In genomic region chr4:8308856-8309771, GRCh38 we compare ENCODE assay signal across 18 cellular contexts. TPM values are rescaled to one million over a fixed set of nuclear protein-coding genes. Genes with fewer than 3 reads are reported as not detected.
DNase-seq lines count a peak whose midpoint lies in the region; ATAC-seq and TF ChIP-seq lines count a peak whose summit lies in the region.
"Had no signal": no experiment of that assay in that cellular context is flagged by ENCODE, and none has a peak within 500 bp of the region (broad histone marks: within the 10 kb centered on the region; RNA-seq: fewer than 3 reads in every experiment).

No MANE protein-coding gene starts in this region.

- no peaks in the 10 kb centered on the region for H3K9me3 Mint-ChIP-seq in natural killer cell treated with Interleukin-12 subunit alpha and Interleukin-12 subunit beta and Interleukin-15 and Interleukin-18, amount 100 ng/mL, for 72 hours
- H3K9me3 Mint-ChIP-seq in natural killer cell (no peaks in the 10 kb centered on the region), endothelial cell (ENCODE audit: unreplicated experiment) (no peaks in the 10 kb centered on the region)
- H3K9me3 Mint-ChIP-seq: immature natural killer cell had no signal

- no peak overlapping the region for H3K4me3 Mint-ChIP-seq in natural killer cell treated with Interleukin-12 subunit alpha and Interleukin-12 subunit beta and Interleukin-15 and Interleukin-18, amount 100 ng/mL, for 72 hours
- H3K4me3 Mint-ChIP-seq in natural killer cell (no peak overlapping the region), endothelial cell (ENCODE audit: unreplicated experiment) (no peak overlapping the region)
- H3K4me3 Mint-ChIP-seq: immature natural killer cell, naive B cell had no signal

- no peaks in the 10 kb centered on the region for H3K9me3 ChIP-seq in osteoblast (ENCODE audit: low read depth, low read length)

- ATAC-seq in natural killer cell treated with Interleukin-12 subunit alpha and Interleukin-12 subunit beta and Interleukin-15 and Interleukin-18, amount 100 ng/mL, for 72 hours = peak in 1 of 2 donors; percentile 3
- no peak for ATAC-seq in natural killer cell
- peak; percentile 74 for ATAC-seq in Right ventricle myocardium inferior
- ATAC-seq in HG03139 (IDR thresholded peaks at IDR 0.05; ENCODE audit: unreplicated experiment) = no peak
- ATAC-seq: esophagus mucosa had no signal

- H2AFZ ChIP-seq in osteoblast (ENCODE audit: low read length) = no peak overlapping the region

- intact Hi-C loops in natural killer cell (cut with micrococcal nuclease) = no loop called here
- intact Hi-C loops in Right ventricle myocardium inferior (cut with DNase I) = no loop called here

- H4K20me1 ChIP-seq in osteoblast (ENCODE audit: insufficient read depth, low read length) = no peaks in the 10 kb centered on the region

- H3K4me1 ChIP-seq in osteoblast (ENCODE audit: insufficient read depth, low read length) = no peaks in the 10 kb centered on the region

- H3K27me3 Mint-ChIP-seq in natural killer cell treated with Interleukin-12 subunit alpha and Interleukin-12 subunit beta and Interleukin-15 and Interleukin-18, amount 100 ng/mL, for 72 hours = peaks cover 11% of the 10 kb centered on the region in 2 donors
- H3K27me3 Mint-ChIP-seq in natural killer cell (ENCODE audit: low read depth in 2 of 2) = peaks cover 0 to 6% of the 10 kb centered on the region in 2 donors
- no peaks in the 10 kb centered on the region for H3K27me3 Mint-ChIP-seq in endothelial cell (ENCODE audit: unreplicated experiment)

- no peaks in the 10 kb centered on the region for H3K36me3 ChIP-seq in osteoblast (ENCODE audit: insufficient read depth, low read length)

- H3K27ac ChIP-seq in osteoblast (ENCODE audit: low read depth, low read length) = no peak overlapping the region
- H3K27ac ChIP-seq: RWPE1 had no signal

- peak; percentile 54 for DNase-seq in natural killer cell treated with Interleukin-12 subunit alpha and Interleukin-12 subunit beta and Interleukin-15 and Interleukin-18, amount 100 ng/mL, for 72 hours (ENCODE audit: low spot score)
- DNase-seq in natural killer cell (no peak), Right ventricle myocardium inferior (ENCODE audit: missing footprints) (peak; percentile 88), osteoblast (ENCODE audit: insufficient read length, low spot score, missing footprints) (peak; percentile 83), RPMI8226 (no peak), endothelial cell (ENCODE audit: low spot score) (no peak)
- DNase-seq in activated CD4-positive, CD25-positive, alpha-beta regulatory T cell (lab: John Stamatoyannopoulos, UW) = no peak
- DNase-seq: ACHN; activated CD4-positive, alpha-beta T cell treated with anti-CD3 and anti-CD28 coated beads, Interleukin-2, amount 50 U/mL, for 48 hours; DMS153; immature natural killer cell; naive B cell; NCI-H1105 treated with DMSO at 0.1 percent for 48 hours; NCI-H524 had no signal

- H3K36me3 Mint-ChIP-seq in natural killer cell treated with Interleukin-12 subunit alpha and Interleukin-12 subunit beta and Interleukin-15 and Interleukin-18, amount 100 ng/mL, for 72 hours = no peaks in the 10 kb centered on the region
- H3K36me3 Mint-ChIP-seq in natural killer cell (no peaks in the 10 kb centered on the region), endothelial cell (ENCODE audit: low read depth, unreplicated experiment) (no peaks in the 10 kb centered on the region)
- H3K36me3 Mint-ChIP-seq: immature natural killer cell had no signal

- H3K4me2 ChIP-seq in osteoblast (ENCODE audit: insufficient read depth, low read length) = no peak overlapping the region
- H3K4me2 ChIP-seq: smooth muscle cell had no signal

- H3K4me1 Mint-ChIP-seq in natural killer cell treated with Interleukin-12 subunit alpha and Interleukin-12 subunit beta and Interleukin-15 and Interleukin-18, amount 100 ng/mL, for 72 hours (ENCODE audit: low read depth in 2 of 2) = no peaks in the 10 kb centered on the region
- H3K4me1 Mint-ChIP-seq in natural killer cell = no peaks in the 10 kb centered on the region
- H3K4me1 Mint-ChIP-seq in endothelial cell (ENCODE audit: unreplicated experiment) = no peaks in the 10 kb centered on the region
- H3K4me1 Mint-ChIP-seq: immature natural killer cell, naive B cell had no signal

- no peak overlapping the region for H3K4me3 ChIP-seq in osteoblast (ENCODE audit: insufficient read depth, low read length)
- H3K4me3 ChIP-seq: smooth muscle cell had no signal

- no peak overlapping the region for H3K27ac Mint-ChIP-seq in natural killer cell treated with Interleukin-12 subunit alpha and Interleukin-12 subunit beta and Interleukin-15 and Interleukin-18, amount 100 ng/mL, for 72 hours
- H3K27ac Mint-ChIP-seq in natural killer cell (no peak overlapping the region), endothelial cell (ENCODE audit: unreplicated experiment) (no peak overlapping the region)
- H3K27ac Mint-ChIP-seq: immature natural killer cell had no signal

- peaks cover 12% of the 10 kb centered on the region for H3K27me3 ChIP-seq in osteoblast (ENCODE audit: insufficient read depth, low read length)

- TF ChIP-seq CTCF in natural killer cell (IDR thresholded peaks at IDR 0.05) (no peak), osteoblast (IDR thresholded peaks at IDR 0.05; ENCODE audit: extremely low read depth, low read depth, low read length) (no peak), endothelial cell (IDR thresholded peaks at IDR 0.05; ENCODE audit: unreplicated experiment) (no peak)

- H3K79me2 ChIP-seq in osteoblast (ENCODE audit: insufficient read depth, low read length) = no peaks in the 10 kb centered on the region

RNA-seq across cellular contexts. Expression of gene HTRA3, which starts 39.6 kb away (rescaled TPM):
- total RNA-seq in natural killer cell treated with Interleukin-12 subunit alpha and Interleukin-12 subunit beta and Interleukin-15 and Interleukin-18, amount 100 ng/mL, for 72 hours = not detected
- total RNA-seq in natural killer cell = not detected
- total RNA-seq in Right ventricle myocardium inferior = 131 TPM
- 4.0 and 11.5 TPM in 2 replicates for total RNA-seq in osteoblast
- total RNA-seq in endothelial cell (ENCODE audit: unreplicated experiment) = 1.7 TPM

Comparison
In these comparisons a context has a peak if more than half of its experiments do, and no peak if none do; other contexts are left out.
1. DNase-seq: peak in natural killer cell treated with Interleukin-12 subunit alpha and Interleukin-12 subunit beta and Interleukin-15 and Interleukin-18, amount 100 ng/mL, for 72 hours (single experiment), Right ventricle myocardium inferior (single experiment) and osteoblast (single experiment); none in natural killer cell (single experiment), RPMI8226 (single experiment), endothelial cell (single experiment) and activated CD4-positive, CD25-positive, alpha-beta regulatory T cell (0 of 4).
2. RNA of gene HTRA3, which starts 39.6 kb away (total RNA-seq): 131 TPM in Right ventricle myocardium inferior (single experiment); 4.0 to 11.5 TPM in osteoblast, 1.7 TPM in endothelial cell (single experiment), not detected in natural killer cell and not detected in natural killer cell treated with Interleukin-12 subunit alpha and Interleukin-12 subunit beta and Interleukin-15 and Interleukin-18, amount 100 ng/mL, for 72 hours; every median in the first group is over 10 times any median in the second.